8 cellular contexts compared by ENCODE assay signal in genomic region chr1:179080866-179081695, GRCh38. TPM values are rescaled to one million over a fixed set of nuclear protein-coding genes. Genes with fewer than 3 reads are reported as not detected.
A peak's percentile ranks its signal among the peaks of the same experiment; 100 is the strongest.
DNase-seq lines count a peak whose midpoint lies in the region; ATAC-seq and TF ChIP-seq lines count a peak whose summit lies in the region.

No MANE protein-coding gene starts in this region.

- H3K4me3 ChIP-seq in PC-3 (ENCODE audit: low read length) (peak overlapping the region; percentile 84), muscle layer of colon (ENCODE audit: low read depth in 1 of 2, low read length in 2 of 2) (peak overlapping the region; percentile 67 to 93), upper lobe of left lung (peak overlapping the region; percentile 73 to 97 (median 82))

- no peak for TF ChIP-seq CTCF in C4-2B (conservative IDR thresholded peaks at IDR 0.05)
- TF ChIP-seq CTCF in PC-3 (conservative IDR thresholded peaks at IDR 0.05; ENCODE audit: low read depth, low read length), result no peak
- TF ChIP-seq CTCF in chondrocyte (IDR thresholded peaks at IDR 0.05), result no peak
- TF ChIP-seq CTCF in upper lobe of left lung (IDR thresholded peaks at IDR 0.05), result no peak

- peak overlapping the region; percentile 95 for H3K4me2 ChIP-seq in PC-3 (ENCODE audit: low read length)

- WGBS in upper lobe of left lung, 2 donors, result 32 to 48% methylated on average over 14 to 18 of the region's 18 CpGs

- peak overlapping the region; percentile 88 for H3K9ac ChIP-seq in PC-3 (ENCODE audit: low read length)
- no peak overlapping the region for H3K9ac ChIP-seq in muscle layer of colon (ENCODE audit: low read length)

- TF ChIP-seq EP300 in upper lobe of left lung (IDR thresholded peaks at IDR 0.05), result no peak

- TF ChIP-seq POLR2A in upper lobe of left lung (IDR thresholded peaks at IDR 0.05), result no peak

- CTCF ChIA-PET in PC-3 (lab: Charles Lee), result no interaction called here

- no peaks in the 10 kb centered on the region for H3K9me3 Mint-ChIP-seq in chondrocyte (ENCODE audit: low read depth)

- TSS peak; percentile 87 for BruUV-seq in PC-3 (replicated peaks; lab: Mats Ljungman, UMichigan)

- H3K27ac ChIP-seq in C4-2B (peak overlapping the region; percentile 95), PC-3 (ENCODE audit: low read length) (peak overlapping the region; percentile 41), muscle layer of colon (ENCODE audit: low read depth, low read length) (peak overlapping the region; percentile 91), upper lobe of left lung (peak overlapping the region; percentile 88 to 93 (median 90))

- POLR2A ChIA-PET in PC-3 (lab: Charles Lee; ENCODE audit: unreplicated experiment), result interaction anchor here (0.6 kb wide), 1 partner anchor 37 kb away, joined by 3 read pairs; no protein-coding TSS in a partner anchor

- H3K9me3 ChIP-seq in PC-3 (ENCODE audit: low read length), result no peaks in the 10 kb centered on the region
- no peaks in the 10 kb centered on the region for H3K9me3 ChIP-seq in muscle layer of colon (ENCODE audit: low read length)
- no peaks in the 10 kb centered on the region for H3K9me3 ChIP-seq in upper lobe of left lung

- peak overlapping the region; percentile 87 for H3K4me3 Mint-ChIP-seq in chondrocyte (ENCODE audit: unreplicated experiment)

- intact Hi-C loops in PC-3 (cut with micrococcal nuclease), result loop anchor here (2.0 to 5.0 kb wide), 2 partner anchors 212 to 286 kb away; partner anchors contain the start of genes AXDND1 and SOAT1

- H3K27me3 ChIP-seq in PC-3 (ENCODE audit: low read length) (no peaks in the 10 kb centered on the region), muscle layer of colon (ENCODE audit: control insufficient read depth in 1 of 2, insufficient read depth in 2 of 2, low read length in 2 of 2) (no peaks in the 10 kb centered on the region), upper lobe of left lung (no peaks in the 10 kb centered on the region)

- H2AFZ ChIP-seq in PC-3 (ENCODE audit: low read length), result peak overlapping the region; percentile 54

- H3K4me1 Mint-ChIP-seq in chondrocyte (ENCODE audit: low read depth), result peaks cover 22% of the 10 kb centered on the region

- H3K36me3 Mint-ChIP-seq in chondrocyte (ENCODE audit: low read depth), result peaks cover 1% of the 10 kb centered on the region

- H3K4me1 ChIP-seq in PC-3 (ENCODE audit: insufficient read depth, low read length) (peaks cover 31% of the 10 kb centered on the region), muscle layer of colon (ENCODE audit: insufficient read depth, low read length) (peaks cover 17% of the 10 kb centered on the region), upper lobe of left lung (peaks cover 17 to 18% (median 17%) of the 10 kb centered on the region in 4 donors)

- H3K27me3 Mint-ChIP-seq in chondrocyte (ENCODE audit: low read depth), result no peaks in the 10 kb centered on the region

- H3K36me3 ChIP-seq in PC-3 (ENCODE audit: low read depth, low read length), result no peaks in the 10 kb centered on the region
- peaks cover 19% of the 10 kb centered on the region for H3K36me3 ChIP-seq in muscle layer of colon (ENCODE audit: insufficient read depth, low read length)
- H3K36me3 ChIP-seq in upper lobe of left lung, result peaks cover 0 to 12% (median 6%) of the 10 kb centered on the region in 4 donors

- peak; percentile 32 for ATAC-seq in GM21447 (IDR thresholded peaks at IDR 0.05; ENCODE audit: unreplicated experiment)
- no peak; the same call in 1 of the 2 replicates for ATAC-seq in PC-3
- ATAC-seq in upper lobe of left lung (ENCODE audit: low FRiP score in 2 of 2), result no peak
- ATAC-seq in GM21423 (IDR thresholded peaks at IDR 0.05; ENCODE audit: unreplicated experiment), result no peak
- ATAC-seq in GM21381 (IDR thresholded peaks at IDR 0.05; ENCODE audit: unreplicated experiment), result no peak

- H3K9me2 ChIP-seq in PC-3 (replicated peaks; ENCODE audit: low read length), result no peaks in the 10 kb centered on the region

- H4K20me1 ChIP-seq in PC-3 (ENCODE audit: low read length), result no peaks in the 10 kb centered on the region

- peak overlapping the region; percentile 91 for H3K27ac Mint-ChIP-seq in chondrocyte (ENCODE audit: unreplicated experiment)

- H3F3A ChIP-seq in PC-3 (ENCODE audit: low read length, unreplicated experiment), result no peaks in the 10 kb centered on the region

- DNase-seq in PC-3, result no peak
- DNase-seq in chondrocyte (ENCODE audit: low spot score), result no peak
- no peak for DNase-seq in upper lobe of left lung

- peaks cover 42% of the 10 kb centered on the region for H3K79me2 ChIP-seq in PC-3 (ENCODE audit: low read length)

RNA-seq across cellular contexts. Expression of gene TOR3A, which starts 0.8 kb away (rescaled TPM):
- 70.8 and 95.5 TPM in 2 replicates for total RNA-seq in PC-3 (2014; rRNA removed)
- 17.9 to 19.8 TPM (median 19.4 TPM) in 3 replicates for total RNA-seq in chondrocyte
- 10 to 100 TPM; 26.2 to 44.1 (median 29.5) TPM for total RNA-seq in upper lobe of left lung

RNA-seq across cellular contexts. Expression of gene FAM20B, which starts 55.4 kb away (rescaled TPM):
- total RNA-seq in PC-3 (2014; rRNA removed) (20.1 and 21.1 TPM in 2 replicates), chondrocyte (33.7 to 38.2 TPM (median 37.3 TPM) in 3 replicates), upper lobe of left lung (10 to 100 TPM in 5 of 6 donors, 1 to 10 TPM in 1; 7.3 to 41.7 (median 24.9) TPM)

Comparison
In these comparisons a context has a peak if more than half of its experiments do, and no peak if none do; other contexts are left out.
1. H3K27ac ChIP-seq: peak in every context shown above with its lines; median percentile 95 in C4-2B; 91 in muscle layer of colon; 90 in upper lobe of left lung; 41 in PC-3.